In the genomic region with DNA sequence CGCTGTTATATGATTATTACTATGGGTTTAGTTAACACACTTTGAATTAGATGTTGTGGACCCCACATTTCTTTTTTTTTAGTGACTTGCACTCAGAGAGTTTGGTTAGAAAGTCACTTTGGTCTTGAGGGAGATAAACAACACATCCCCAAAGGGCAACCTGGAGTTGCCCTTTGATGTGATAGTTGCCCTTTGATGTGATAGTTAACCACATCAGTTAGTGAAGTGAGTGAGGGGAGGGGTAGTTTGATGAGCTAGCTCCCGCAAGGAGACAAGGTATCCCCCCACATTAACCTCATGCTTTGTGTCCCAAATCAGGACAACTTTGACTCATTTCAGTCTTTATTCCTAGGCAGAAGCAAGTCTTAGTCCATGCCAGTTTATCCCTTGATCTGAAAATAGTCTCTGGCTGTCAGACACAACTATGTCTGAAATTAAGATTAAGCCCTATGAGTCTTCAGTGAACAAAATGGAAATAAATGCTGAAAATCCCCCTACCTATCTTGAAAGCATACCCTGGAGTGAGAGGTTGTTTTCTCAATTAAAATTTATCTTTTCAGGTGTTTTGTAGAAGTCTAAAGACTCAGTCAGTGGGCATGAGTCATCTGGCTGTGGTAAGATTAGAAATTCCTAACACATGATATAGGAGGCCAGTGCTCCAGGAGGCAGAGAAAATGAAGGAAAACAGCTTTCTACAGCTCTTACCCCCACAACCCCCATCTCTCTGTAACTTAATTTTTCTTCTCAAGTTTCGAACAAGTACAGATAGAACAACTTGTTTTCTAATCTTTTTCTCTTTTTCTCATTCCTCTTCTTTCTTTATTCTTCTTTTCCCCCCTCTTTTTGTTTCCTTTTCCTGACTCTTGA, we compare ENCODE assay signal across 10 cellular contexts.
DNase-seq lines count a peak whose midpoint lies in the region; ATAC-seq, FAIRE-seq and TF ChIP-seq lines count a peak whose summit lies in the region.
"Had no signal": no experiment of that assay in that cellular context is flagged by ENCODE, and none has a peak within 500 bp of the region (broad histone marks: within the 10 kb centered on the region; RNA-seq: fewer than 3 reads in every experiment).

No MANE protein-coding gene starts in this region.

- no peaks in the 10 kb centered on the region for H3K79me2 ChIP-seq in ACC112 (ENCODE audit: control insufficient read depth, insufficient read depth, low read length, unreplicated experiment)
- peaks cover 2% of the 10 kb centered on the region for H3K79me2 ChIP-seq in keratinocyte (ENCODE audit: control insufficient read depth, insufficient read depth, low read length)

- dilution Hi-C loops in keratinocyte (cut with MboI; ENCODE audit: extremely low pct_ligation_motif_present, low sequenced_read_pairs): loop anchor here (25.0 kb wide), 2 partner anchors 125 to 200 kb away; no protein-coding TSS in a partner anchor

- H3K27ac ChIP-seq in ACC112 (ENCODE audit: low read depth, low read length): peak overlapping the region; percentile 82
- H3K27ac ChIP-seq in keratinocyte (ENCODE audit: control insufficient read depth, insufficient read depth, low read length): peak overlapping the region; percentile 82
- no peak overlapping the region for H3K27ac ChIP-seq in heart right ventricle
- no peak overlapping the region for H3K27ac ChIP-seq in dorsolateral prefrontal cortex

- H3K36me3 ChIP-seq in ACC112 (ENCODE audit: insufficient read depth, low read length): no peaks in the 10 kb centered on the region
- no peaks in the 10 kb centered on the region for H3K36me3 ChIP-seq in adipocyte (ENCODE audit: control insufficient read depth, insufficient read depth, low read length, severe bottlenecking)
- no peaks in the 10 kb centered on the region for H3K36me3 ChIP-seq in keratinocyte (ENCODE audit: control insufficient read depth in 2 of 2, extremely low read depth in 1 of 2, insufficient read depth in 2 of 2, low read length in 2 of 2)
- no peaks in the 10 kb centered on the region for H3K36me3 ChIP-seq in heart right ventricle

- ATAC-seq in GM21786 (IDR thresholded peaks at IDR 0.05; ENCODE audit: unreplicated experiment) (no peak), heart right ventricle (no peak), HG03432 (IDR thresholded peaks at IDR 0.05; ENCODE audit: unreplicated experiment) (no peak)

- intact Hi-C loops in heart right ventricle (cut with DNase I): loop anchor here in 9 of 10 donors (2.0 to 10.0 kb wide), 8 partner anchors 183 to 433 kb away; a partner anchor contains a TSS
- intact Hi-C loops in dorsolateral prefrontal cortex (cut with DNase I): loop anchor here in 1 of 2 donors (2.0 kb wide), 1 partner anchor 425 kb away; no protein-coding TSS in a partner anchor

- no peaks in the 10 kb centered on the region for H3K27me3 ChIP-seq in ACC112 (ENCODE audit: insufficient read depth, low read length)
- no peaks in the 10 kb centered on the region for H3K27me3 ChIP-seq in adipocyte (replicated peaks; ENCODE audit: control insufficient read depth, insufficient read depth, low read length)
- H3K27me3 ChIP-seq in keratinocyte (ENCODE audit: control insufficient read depth, extremely low read depth, insufficient read depth, low read length): no peaks in the 10 kb centered on the region
- H3K27me3 ChIP-seq in heart right ventricle: no peaks in the 10 kb centered on the region
- H3K27me3 ChIP-seq in dorsolateral prefrontal cortex: peaks cover 0 to 2% (median 0%) of the 10 kb centered on the region in 45 donors

- H3K9me3 ChIP-seq in adipocyte (ENCODE audit: control insufficient read depth, low read length) (peaks cover 2% of the 10 kb centered on the region), keratinocyte (ENCODE audit: control insufficient read depth, low read depth, low read length) (no peaks in the 10 kb centered on the region), heart right ventricle (no peaks in the 10 kb centered on the region)

- FAIRE-seq in keratinocyte (lab: Jason Lieb, UNC): peak; percentile 87

- no peak for TF ChIP-seq CTCF in keratinocyte (optimal IDR thresholded peaks at IDR 0.05 in 1 of 3, IDR thresholded peaks at IDR 0.05 in 1 of 3, conservative IDR thresholded peaks at IDR 0.05 in 1 of 3; ENCODE audit: extremely low read depth in 1 of 3, insufficient read depth in 2 of 3, low read length in 3 of 3)
- TF ChIP-seq CTCF in heart right ventricle (IDR thresholded peaks at IDR 0.05): no peak
- no peak for TF ChIP-seq CTCF in dorsolateral prefrontal cortex (IDR thresholded peaks at IDR 0.05 in 54 of 56, conservative IDR thresholded peaks at IDR 0.05 in 2 of 56; ENCODE audit: low read depth in 1 of 56, partially characterized antibody in 56 of 56)

- no peaks in the 10 kb centered on the region for H3K9me1 ChIP-seq in keratinocyte (ENCODE audit: control insufficient read depth, extremely low read depth, insufficient read depth, low read length)

- H2AFZ ChIP-seq in ACC112 (ENCODE audit: low read length, unreplicated experiment) (peak overlapping the region; percentile 82), keratinocyte (ENCODE audit: control insufficient read depth, low read length) (peak overlapping the region; percentile 42)

- DNase-seq in HS-5 (ENCODE audit: low read depth) (peak; percentile 82), adipocyte (ENCODE audit: low read depth) (peak; percentile 85), keratinocyte (ENCODE audit: low read depth, low spot score) (no peak), heart right ventricle (no peak), dorsolateral prefrontal cortex (no peak)
- DNase-seq: GOT3, NCI-H510A had no signal

- WGBS in heart right ventricle, 2 donors: 88 to 94% methylated on average over 3 of the region's 3 CpGs

- H3K9ac ChIP-seq in adipocyte (ENCODE audit: low read length): peak overlapping the region; percentile 59
- peak overlapping the region; percentile 71 for H3K9ac ChIP-seq in keratinocyte (ENCODE audit: control insufficient read depth, extremely low read depth, insufficient read depth, low read length)

- H3K4me1 ChIP-seq in ACC112 (ENCODE audit: control insufficient read depth, insufficient read depth, low read length, unreplicated experiment): peaks cover 38% of the 10 kb centered on the region
- peaks cover 43% of the 10 kb centered on the region for H3K4me1 ChIP-seq in adipocyte (ENCODE audit: control insufficient read depth, insufficient read depth, low read length)
- H3K4me1 ChIP-seq in keratinocyte (ENCODE audit: control insufficient read depth, extremely low read depth, insufficient read depth, low read length): peaks cover 42% of the 10 kb centered on the region
- peaks cover 0 to 27% (median 0%) of the 10 kb centered on the region in 9 donors for H3K4me1 ChIP-seq in heart right ventricle

- H3K4me3 ChIP-seq in ACC112 (ENCODE audit: low read depth, low read length): peak overlapping the region; percentile 54
- peak overlapping the region; percentile 1 for H3K4me3 ChIP-seq in adipocyte (ENCODE audit: low read length)
- H3K4me3 ChIP-seq in keratinocyte (ENCODE audit: control insufficient read depth in 2 of 3, extremely low read depth in 1 of 3, insufficient read depth in 2 of 3, low read depth in 1 of 3, low read length in 3 of 3): peak overlapping the region in 2 of 3 experiments; percentile 38 to 59
- H3K4me3 ChIP-seq in heart right ventricle: no peak overlapping the region
- H3K4me3 ChIP-seq in dorsolateral prefrontal cortex: no peak overlapping the region

- no peaks in the 10 kb centered on the region for H4K20me1 ChIP-seq in keratinocyte (ENCODE audit: control insufficient read depth, extremely low read depth, insufficient read depth, low read length)

- H3K4me2 ChIP-seq in keratinocyte (ENCODE audit: control insufficient read depth, extremely low read depth, insufficient read depth, low read depth, low read length): peak overlapping the region; percentile 68

Comparison
In these comparisons a context has a peak if more than half of its experiments do, and no peak if none do; other contexts are left out.
1. H3K27ac ChIP-seq: peak in ACC112 (single experiment) and keratinocyte (single experiment); none in heart right ventricle (0 of 10) and dorsolateral prefrontal cortex (0 of 59).
2. H3K4me3 ChIP-seq: peak in ACC112 (single experiment), adipocyte (single experiment) and keratinocyte (2 of 3); none in heart right ventricle (0 of 10) and dorsolateral prefrontal cortex (0 of 59).
3. DNase-seq: peak in HS-5 (single experiment) and adipocyte (single experiment); none in keratinocyte (single experiment), heart right ventricle (0 of 2) and dorsolateral prefrontal cortex (0 of 10).